30 cellular contexts compared by ENCODE assay signal in the genomic region with DNA sequence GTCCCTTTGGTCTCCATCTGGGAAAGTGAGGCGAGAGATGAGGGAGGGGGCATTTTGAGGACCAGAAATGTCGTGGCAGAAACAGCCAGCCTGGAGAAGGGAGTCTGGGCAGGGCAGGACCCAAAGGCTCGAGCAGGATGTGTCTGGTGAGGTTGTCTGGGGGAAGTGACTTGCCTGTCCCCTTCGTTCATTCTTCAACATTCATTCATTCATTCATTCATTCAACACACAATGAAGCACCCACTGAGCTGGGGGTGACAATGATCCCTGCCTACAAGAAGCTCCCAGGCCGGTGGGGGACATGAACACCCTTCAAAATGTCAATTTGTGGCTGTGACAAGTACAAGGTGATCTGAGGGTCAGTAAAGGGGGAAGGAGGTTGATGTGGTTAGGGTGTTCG.
DNase-seq lines count a peak whose midpoint lies in the region; ATAC-seq and TF ChIP-seq lines count a peak whose summit lies in the region.
"Had no signal": no experiment of that assay in that cellular context is flagged by ENCODE, and none has a peak within 500 bp of the region (broad histone marks: within the 10 kb centered on the region; RNA-seq: fewer than 3 reads in every experiment).

No MANE protein-coding gene starts in this region.

- H3K4me2 ChIP-seq in mammary epithelial cell (ENCODE audit: insufficient read depth, low read depth, low read length), result no peak overlapping the region
- H3K4me2 ChIP-seq: SK-N-SH had no signal

- H3K9me3 ChIP-seq in breast epithelium (no peaks in the 10 kb centered on the region), mammary epithelial cell (replicated peaks; ENCODE audit: insufficient read depth, low read length) (no peaks in the 10 kb centered on the region), left lung (no peaks in the 10 kb centered on the region)
- H3K9me3 ChIP-seq: psoas muscle, SK-N-SH, suprapubic skin had no signal

- H3K4me3 Mint-ChIP-seq in stimulated activated effector memory CD8-positive, alpha-beta T cell treated with anti-CD3 and anti-CD28 coated beads, Interleukin-12 subunit alpha, Interleukin-12 subunit beta, amount 100 ng/mL, for 72 hours, result no peak overlapping the region
- H3K4me3 Mint-ChIP-seq: activated CD4-positive, alpha-beta T cell treated with anti-CD3 and anti-CD28 coated beads for 36 hours; activated CD8-positive, alpha-beta T cell treated with anti-CD3 and anti-CD28 coated beads, Interleukin-2, amount 10 ng/mL, durations not matched to agents 7 days and 5 days; activated naive CD4-positive, alpha-beta T cell treated with anti-CD3 and anti-CD28 coated beads, Interleukin-2, amount 10 ng/mL, durations not matched to agents 7 days and 5 days; activated T-helper 17 cell treated with anti-CD3 and anti-CD28 coated beads, Interleukin-2, amount 50 U/mL, for 72 hours; brain; CD4-positive, alpha-beta memory T cell; immature natural killer cell; mesothelial cell of epicardium; stimulated activated memory B cell treated with anti-CD40 and anti-IgM and Interleukin-4, amounts not matched to agents 10 μg/mL and 1 μg/mL and 100 μg/mL, for 72 hours; T-helper 2 cell treated with Interferon-gamma antibody and Interleukin-4, amounts not matched to agents 5 μg/mL and 100 μg/mL, for 36 hours had no signal

- peaks cover 18% of the 10 kb centered on the region for H3K4me1 Mint-ChIP-seq in stimulated activated effector memory CD8-positive, alpha-beta T cell treated with anti-CD3 and anti-CD28 coated beads, Interleukin-12 subunit alpha, Interleukin-12 subunit beta, amount 100 ng/mL, for 72 hours
- H3K4me1 Mint-ChIP-seq: activated T-helper 17 cell treated with anti-CD3 and anti-CD28 coated beads, Interleukin-2, amount 50 U/mL, for 72 hours; CD4-positive, alpha-beta memory T cell; mesothelial cell of epicardium had no signal

- dilution Hi-C loops in mammary epithelial cell (cut with HindIII; ENCODE audit: low sequenced_read_pairs), result no loop called here

- H3K36me3 ChIP-seq in breast epithelium, result no peaks in the 10 kb centered on the region
- no peaks in the 10 kb centered on the region for H3K36me3 ChIP-seq in mammary epithelial cell (ENCODE audit: insufficient read depth, low read length)
- H3K36me3 ChIP-seq in left lung, result no peaks in the 10 kb centered on the region
- H3K36me3 ChIP-seq: suprapubic skin had no signal

- in situ Hi-C loops in mammary epithelial cell (cut with MboI; ENCODE audit: low sequenced_read_pairs in 2 of 2), result no loop called here

- H3K79me2 ChIP-seq in mammary epithelial cell (ENCODE audit: insufficient read depth, low read length), result no peaks in the 10 kb centered on the region

- intact Hi-C loops in breast epithelium (cut with DNase I; ENCODE audit: low total_unique reads), result no loop called here
- intact Hi-C loops in mammary epithelial cell (cut with micrococcal nuclease), result no loop called here
- intact Hi-C loops in left lung (cut with DNase I), result no loop called here

- H3K27ac ChIP-seq in breast epithelium (peak overlapping the region; percentile 29 to 74), mammary epithelial cell (ENCODE audit: insufficient read depth, low read depth, low read length) (no peak overlapping the region), left lung (peak overlapping the region; percentile 65 to 96)
- H3K27ac ChIP-seq: psoas muscle, suprapubic skin had no signal

- TF ChIP-seq CTCF in breast epithelium (IDR thresholded peaks at IDR 0.05), result no peak
- TF ChIP-seq CTCF in mammary epithelial cell (conservative IDR thresholded peaks at IDR 0.05 in 1 of 2, IDR thresholded peaks at IDR 0.05 in 1 of 2; ENCODE audit: extremely low read depth in 1 of 2, insufficient read depth in 1 of 2, low read depth in 1 of 2, low read length in 2 of 2), result no peak
- TF ChIP-seq CTCF in left lung (IDR thresholded peaks at IDR 0.05), result no peak

- H3K9ac ChIP-seq in mammary epithelial cell (ENCODE audit: insufficient read depth, low read length), result no peak overlapping the region
- H3K9ac ChIP-seq: SK-N-SH had no signal

- no peak overlapping the region for H2AFZ ChIP-seq in mammary epithelial cell (ENCODE audit: low read depth, low read length)

- peaks cover 12 to 17% of the 10 kb centered on the region in 2 donors for H3K4me1 ChIP-seq in breast epithelium
- H3K4me1 ChIP-seq in mammary epithelial cell (ENCODE audit: insufficient read depth, low read length), result peaks cover 21% of the 10 kb centered on the region
- H3K4me1 ChIP-seq in left lung, result peaks cover 11 to 100% of the 10 kb centered on the region in 2 donors

- DNase-seq in breast epithelium (ENCODE audit: low spot score in 2 of 2) (no peak), mammary epithelial cell (no peak), MV-4-11 (lab: John Stamatoyannopoulos, UW) (peak; percentile 28), left lung (no peak), GM19240 (ENCODE audit: insufficient read length, low spot score) (no peak), hippocampal formation (lab: John Stamatoyannopoulos, UW) (no peak)
- DNase-seq in stimulated activated effector memory CD8-positive, alpha-beta T cell treated with anti-CD3 and anti-CD28 coated beads, Interleukin-12 subunit alpha, Interleukin-12 subunit beta, amount 100 ng/mL, for 72 hours (ENCODE audit: low spot score in 2 of 2), result no peak
- DNase-seq: activated CD4-positive, alpha-beta T cell treated with anti-CD3 and anti-CD28 coated beads for 36 hours; activated CD8-positive, alpha-beta T cell treated with anti-CD3 and anti-CD28 coated beads, Interleukin-2, amount 10 ng/mL, durations not matched to agents 7 days and 5 days; activated naive CD4-positive, alpha-beta T cell treated with anti-CD3 and anti-CD28 coated beads, Interleukin-2, amount 10 ng/mL, durations not matched to agents 7 days and 5 days; CD4-positive, alpha-beta memory T cell; GOT3; immature natural killer cell; Karpas-422; NCI-H1436 treated with DMSO at 0.1 percent for 48 hours; NCI-H2081 treated with DMSO at 0.1 percent for 48 hours; NCI-H2227 treated with DMSO at 0.1 percent for 48 hours; NCI-H526; PC-3; SK-N-SH; stimulated activated CD4-positive, alpha-beta T cell treated with anti-CD3 and anti-CD28 coated beads, Interleukin-15, amount 100 ng/mL, for 24 hours had no signal

- CTCF ChIA-PET in mammary epithelial cell (lab: Charles Lee; ENCODE audit: low non-redundant PET), result no interaction called here

- BruUV-seq in mammary epithelial cell (replicated peaks; lab: Mats Ljungman, UMichigan), result no TSS peak

- 93% methylated on average over 6 of the region's 6 CpGs for WGBS in mammary epithelial cell (ENCODE audit: low coverage, missing lambda C conversion rate)

- H4K20me1 ChIP-seq in mammary epithelial cell (ENCODE audit: insufficient read depth, low read length), result no peaks in the 10 kb centered on the region

- H3K4me3 ChIP-seq in breast epithelium (no peak overlapping the region), mammary epithelial cell (replicated peaks in 1 of 3; ENCODE audit: insufficient read depth in 1 of 3, low read depth in 2 of 3, low read length in 3 of 3) (no peak overlapping the region), left lung (peak overlapping the region in 1 of 2 donors; percentile 13)
- H3K4me3 ChIP-seq: psoas muscle, suprapubic skin had no signal

- ATAC-seq in left lung, result no peak
- no peak for ATAC-seq in stimulated activated effector memory CD8-positive, alpha-beta T cell treated with anti-CD3 and anti-CD28 coated beads, Interleukin-12 subunit alpha, Interleukin-12 subunit beta, amount 100 ng/mL, for 72 hours
- no peak for ATAC-seq in HG02885 (IDR thresholded peaks at IDR 0.05; ENCODE audit: poor library complexity, unreplicated experiment)
- ATAC-seq: activated CD4-positive, alpha-beta T cell treated with anti-CD3 and anti-CD28 coated beads for 36 hours; activated CD8-positive, alpha-beta T cell treated with anti-CD3 and anti-CD28 coated beads, Interleukin-2, amount 10 ng/mL, durations not matched to agents 7 days and 5 days; activated T-helper 17 cell treated with anti-CD3 and anti-CD28 coated beads, Interleukin-2, amount 50 U/mL, for 72 hours; left lobe of liver; PC-3; psoas muscle; stimulated activated memory B cell treated with anti-CD40 and anti-IgM and Interleukin-4, amounts not matched to agents 10 μg/mL and 1 μg/mL and 100 μg/mL, for 72 hours had no signal

- H3K9me3 Mint-ChIP-seq in stimulated activated effector memory CD8-positive, alpha-beta T cell treated with anti-CD3 and anti-CD28 coated beads, Interleukin-12 subunit alpha, Interleukin-12 subunit beta, amount 100 ng/mL, for 72 hours, result no peaks in the 10 kb centered on the region
- H3K9me3 Mint-ChIP-seq: activated naive CD4-positive, alpha-beta T cell treated with anti-CD3 and anti-CD28 coated beads, Interleukin-2, amount 10 ng/mL, durations not matched to agents 7 days and 5 days; activated T-helper 17 cell treated with anti-CD3 and anti-CD28 coated beads, Interleukin-2, amount 50 U/mL, for 72 hours; CD4-positive, alpha-beta memory T cell; immature natural killer cell; mesothelial cell of epicardium; stimulated activated memory B cell treated with anti-CD40 and anti-IgM and Interleukin-4, amounts not matched to agents 10 μg/mL and 1 μg/mL and 100 μg/mL, for 72 hours; T-helper 2 cell treated with Interferon-gamma antibody and Interleukin-4, amounts not matched to agents 5 μg/mL and 100 μg/mL, for 36 hours had no signal

- peak overlapping the region; percentile 34 for H3K27ac Mint-ChIP-seq in stimulated activated effector memory CD8-positive, alpha-beta T cell treated with anti-CD3 and anti-CD28 coated beads, Interleukin-12 subunit alpha, Interleukin-12 subunit beta, amount 100 ng/mL, for 72 hours
- H3K27ac Mint-ChIP-seq: activated CD4-positive, alpha-beta T cell treated with anti-CD3 and anti-CD28 coated beads for 36 hours; activated CD8-positive, alpha-beta T cell treated with anti-CD3 and anti-CD28 coated beads, Interleukin-2, amount 10 ng/mL, durations not matched to agents 7 days and 5 days; activated naive CD4-positive, alpha-beta T cell treated with anti-CD3 and anti-CD28 coated beads, Interleukin-2, amount 10 ng/mL, durations not matched to agents 7 days and 5 days; activated T-helper 17 cell treated with anti-CD3 and anti-CD28 coated beads, Interleukin-2, amount 50 U/mL, for 72 hours; CD4-positive, alpha-beta memory T cell; mesothelial cell of epicardium; stimulated activated memory B cell treated with anti-CD40 and anti-IgM and Interleukin-4, amounts not matched to agents 10 μg/mL and 1 μg/mL and 100 μg/mL, for 72 hours; T-helper 2 cell treated with Interferon-gamma antibody and Interleukin-4, amounts not matched to agents 5 μg/mL and 100 μg/mL, for 36 hours had no signal

- H3K27me3 ChIP-seq in breast epithelium (no peaks in the 10 kb centered on the region), mammary epithelial cell (ENCODE audit: insufficient read depth, low read length) (no peaks in the 10 kb centered on the region), left lung (no peaks in the 10 kb centered on the region)
- H3K27me3 ChIP-seq: suprapubic skin had no signal

- H3K36me3 Mint-ChIP-seq in stimulated activated effector memory CD8-positive, alpha-beta T cell treated with anti-CD3 and anti-CD28 coated beads, Interleukin-12 subunit alpha, Interleukin-12 subunit beta, amount 100 ng/mL, for 72 hours, result no peaks in the 10 kb centered on the region
- H3K36me3 Mint-ChIP-seq: activated naive CD4-positive, alpha-beta T cell treated with anti-CD3 and anti-CD28 coated beads, Interleukin-2, amount 10 ng/mL, durations not matched to agents 7 days and 5 days; brain; CD4-positive, alpha-beta memory T cell; immature natural killer cell; mesothelial cell of epicardium; stimulated activated memory B cell treated with anti-CD40 and anti-IgM and Interleukin-4, amounts not matched to agents 10 μg/mL and 1 μg/mL and 100 μg/mL, for 72 hours had no signal

- no peak for TF ChIP-seq POLR2A in breast epithelium (IDR thresholded peaks at IDR 0.05)
